Comparison of ENCODE assay signal across 1 cellular context in genomic region chr5:115169392-115170127, GRCh38.
TF ChIP-seq lines count a peak whose summit lies in the region.

Gene TRIM36, minus strand, starts transcription at chr5:115169908. Its CDS starts 274 bp downstream, at chr5:115169634.

TF ChIP-seq in K562, 482 proteins besides CTCF, POLR2A, EP300 and RAD21 (continued from another document and continues in another):
- TF ChIP-seq, protein P1, sequence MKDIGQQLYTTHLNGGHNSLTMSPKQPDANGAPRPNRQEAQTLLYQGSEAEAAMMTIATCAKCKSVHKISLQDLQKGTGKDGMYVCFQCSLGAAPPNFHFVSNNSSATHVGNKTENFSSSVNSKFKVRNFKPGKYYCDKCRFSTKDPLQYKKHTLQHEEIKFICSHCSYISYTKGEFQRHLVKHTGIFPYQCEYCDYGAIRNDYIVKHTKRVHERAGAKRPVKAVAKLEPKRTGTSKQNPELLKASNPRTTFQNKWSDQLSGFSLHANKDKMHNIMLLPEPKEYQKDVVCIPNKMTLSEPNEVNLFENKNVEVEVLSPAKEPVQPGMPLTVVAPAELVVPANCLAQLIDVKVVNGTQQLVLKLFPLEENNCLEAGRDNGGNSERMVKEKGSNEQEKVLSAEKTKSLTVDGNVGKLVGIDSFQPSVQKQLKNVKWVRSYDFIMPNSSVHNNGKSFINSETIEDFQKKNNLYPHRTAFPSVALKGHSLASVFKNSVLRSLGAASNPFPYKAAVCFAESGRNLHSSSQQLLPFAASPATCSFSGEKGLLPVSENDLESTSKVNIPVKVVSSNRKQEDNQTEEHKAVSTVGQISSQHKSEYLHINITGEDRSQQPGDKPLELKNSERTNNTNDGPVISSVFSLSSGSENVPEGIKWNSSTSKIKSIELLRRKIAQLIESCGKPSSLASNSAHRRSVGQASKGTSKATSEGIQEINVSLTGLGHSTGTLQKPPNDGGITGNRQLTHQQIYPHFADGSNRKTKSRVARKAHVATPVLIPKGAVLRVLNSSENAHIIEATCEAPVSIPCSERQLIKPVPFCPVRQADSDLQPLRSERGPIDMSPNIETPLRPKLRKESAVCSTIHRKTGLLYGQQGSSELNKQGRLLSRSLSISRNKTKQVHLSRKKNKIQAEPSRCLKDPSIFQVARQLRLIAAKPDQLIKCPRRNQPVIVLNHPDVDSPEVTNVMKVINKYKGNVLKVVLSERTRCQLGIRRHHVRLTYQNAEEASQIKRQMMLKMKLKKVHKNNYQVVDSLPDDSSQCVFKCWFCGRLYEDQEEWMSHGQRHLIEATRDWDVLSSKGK (CRISPR knock-in tag; IDR thresholded peaks at IDR 0.05): no peak
- TF ChIP-seq, protein P2, sequence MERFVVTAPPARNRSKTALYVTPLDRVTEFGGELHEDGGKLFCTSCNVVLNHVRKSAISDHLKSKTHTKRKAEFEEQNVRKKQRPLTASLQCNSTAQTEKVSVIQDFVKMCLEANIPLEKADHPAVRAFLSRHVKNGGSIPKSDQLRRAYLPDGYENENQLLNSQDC (CRISPR knock-in tag; IDR thresholded peaks at IDR 0.05): no peak
- TF ChIP-seq ZNF12 (CRISPR knock-in tag; IDR thresholded peaks at IDR 0.05) (no peak), ETV1 (tag; conservative IDR thresholded peaks at IDR 0.05; ENCODE audit: low read depth) (no peak), ETS1 (conservative IDR thresholded peaks at IDR 0.05; ENCODE audit: control insufficient read depth, low read depth, low read length) (no peak), HMG20A (CRISPR knock-in tag; conservative IDR thresholded peaks at IDR 0.05) (no peak), MCM5 (IDR thresholded peaks at IDR 0.05; ENCODE audit: low read depth) (no peak), HDAC2 (IDR thresholded peaks at IDR 0.05) (no peak), ETV5 (CRISPR knock-in tag; IDR thresholded peaks at IDR 0.05; ENCODE audit: low read depth) (no peak), SRSF9 (IDR thresholded peaks at IDR 0.05; ENCODE audit: borderline replicate concordance, low read depth, low read length) (no peak), HNRNPUL1 (IDR thresholded peaks at IDR 0.05; ENCODE audit: low read length) (no peak), STAT5B (CRISPR knock-in tag; IDR thresholded peaks at IDR 0.05) (no peak), ATF7 (IDR thresholded peaks at IDR 0.05) (peak; percentile 28; the same call in 1 of the 2 replicates), GTF2B (IDR thresholded peaks at IDR 0.05; ENCODE audit: extremely low read depth, insufficient read length) (no peak), ZNF764 (CRISPR knock-in tag; IDR thresholded peaks at IDR 0.05; ENCODE audit: low read depth) (0 out of 2 replicates have a peak, but pooled peaks have one; percentile 26), ARID2 (IDR thresholded peaks at IDR 0.05) (no peak), CBFB (CRISPR knock-in tag; IDR thresholded peaks at IDR 0.05) (no peak), PATZ1 (CRISPR knock-in tag; IDR thresholded peaks at IDR 0.05; ENCODE audit: borderline replicate concordance) (no peak), MXI1 (IDR thresholded peaks at IDR 0.05; ENCODE audit: low read depth, low read length) (peak; percentile 79), CHCHD3 (CRISPR knock-in tag; IDR thresholded peaks at IDR 0.05) (no peak), HLTF (IDR thresholded peaks at IDR 0.05) (no peak), MAX (CRISPR knock-in tag; IDR thresholded peaks at IDR 0.05) (peak; percentile 69), GTF2A2 (tag; IDR thresholded peaks at IDR 0.05) (no peak), ZNF561 (CRISPR knock-in tag; conservative IDR thresholded peaks at IDR 0.05) (no peak), RFX5 (IDR thresholded peaks at IDR 0.05; ENCODE audit: low read depth, low read length) (no peak), RBM22 (IDR thresholded peaks at IDR 0.05; ENCODE audit: low read depth, low read length, poor library complexity, severe bottlenecking) (peak; percentile 91), ZNF143 (CRISPR knock-in tag; IDR thresholded peaks at IDR 0.05) (no peak), LARP7 (IDR thresholded peaks at IDR 0.05) (no peak), ZHX1 (conservative IDR thresholded peaks at IDR 0.05; ENCODE audit: low read length) (no peak), HDGF (IDR thresholded peaks at IDR 0.05) (no peak)
- TF ChIP-seq, protein P3, sequence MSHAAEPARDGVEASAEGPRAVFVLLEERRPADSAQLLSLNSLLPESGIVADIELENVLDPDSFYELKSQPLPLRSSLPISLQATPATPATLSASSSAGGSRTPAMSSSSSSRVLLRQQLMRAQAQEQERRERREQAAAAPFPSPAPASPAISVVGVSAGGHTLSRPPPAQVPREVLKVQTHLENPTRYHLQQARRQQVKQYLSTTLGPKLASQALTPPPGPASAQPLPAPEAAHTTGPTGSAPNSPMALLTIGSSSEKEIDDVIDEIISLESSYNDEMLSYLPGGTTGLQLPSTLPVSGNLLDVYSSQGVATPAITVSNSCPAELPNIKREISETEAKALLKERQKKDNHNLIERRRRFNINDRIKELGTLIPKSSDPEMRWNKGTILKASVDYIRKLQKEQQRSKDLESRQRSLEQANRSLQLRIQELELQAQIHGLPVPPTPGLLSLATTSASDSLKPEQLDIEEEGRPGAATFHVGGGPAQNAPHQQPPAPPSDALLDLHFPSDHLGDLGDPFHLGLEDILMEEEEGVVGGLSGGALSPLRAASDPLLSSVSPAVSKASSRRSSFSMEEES (CRISPR knock-in tag; IDR thresholded peaks at IDR 0.05): no peak
- TF ChIP-seq, protein P4, sequence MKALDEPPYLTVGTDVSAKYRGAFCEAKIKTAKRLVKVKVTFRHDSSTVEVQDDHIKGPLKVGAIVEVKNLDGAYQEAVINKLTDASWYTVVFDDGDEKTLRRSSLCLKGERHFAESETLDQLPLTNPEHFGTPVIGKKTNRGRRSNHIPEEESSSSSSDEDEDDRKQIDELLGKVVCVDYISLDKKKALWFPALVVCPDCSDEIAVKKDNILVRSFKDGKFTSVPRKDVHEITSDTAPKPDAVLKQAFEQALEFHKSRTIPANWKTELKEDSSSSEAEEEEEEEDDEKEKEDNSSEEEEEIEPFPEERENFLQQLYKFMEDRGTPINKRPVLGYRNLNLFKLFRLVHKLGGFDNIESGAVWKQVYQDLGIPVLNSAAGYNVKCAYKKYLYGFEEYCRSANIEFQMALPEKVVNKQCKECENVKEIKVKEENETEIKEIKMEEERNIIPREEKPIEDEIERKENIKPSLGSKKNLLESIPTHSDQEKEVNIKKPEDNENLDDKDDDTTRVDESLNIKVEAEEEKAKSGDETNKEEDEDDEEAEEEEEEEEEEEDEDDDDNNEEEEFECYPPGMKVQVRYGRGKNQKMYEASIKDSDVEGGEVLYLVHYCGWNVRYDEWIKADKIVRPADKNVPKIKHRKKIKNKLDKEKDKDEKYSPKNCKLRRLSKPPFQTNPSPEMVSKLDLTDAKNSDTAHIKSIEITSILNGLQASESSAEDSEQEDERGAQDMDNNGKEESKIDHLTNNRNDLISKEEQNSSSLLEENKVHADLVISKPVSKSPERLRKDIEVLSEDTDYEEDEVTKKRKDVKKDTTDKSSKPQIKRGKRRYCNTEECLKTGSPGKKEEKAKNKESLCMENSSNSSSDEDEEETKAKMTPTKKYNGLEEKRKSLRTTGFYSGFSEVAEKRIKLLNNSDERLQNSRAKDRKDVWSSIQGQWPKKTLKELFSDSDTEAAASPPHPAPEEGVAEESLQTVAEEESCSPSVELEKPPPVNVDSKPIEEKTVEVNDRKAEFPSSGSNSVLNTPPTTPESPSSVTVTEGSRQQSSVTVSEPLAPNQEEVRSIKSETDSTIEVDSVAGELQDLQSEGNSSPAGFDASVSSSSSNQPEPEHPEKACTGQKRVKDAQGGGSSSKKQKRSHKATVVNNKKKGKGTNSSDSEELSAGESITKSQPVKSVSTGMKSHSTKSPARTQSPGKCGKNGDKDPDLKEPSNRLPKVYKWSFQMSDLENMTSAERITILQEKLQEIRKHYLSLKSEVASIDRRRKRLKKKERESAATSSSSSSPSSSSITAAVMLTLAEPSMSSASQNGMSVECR (CRISPR knock-in tag; IDR thresholded peaks at IDR 0.05): 0 out of 2 replicates have a peak, but pooled peaks have one; percentile 10
- TF ChIP-seq, protein P5, sequence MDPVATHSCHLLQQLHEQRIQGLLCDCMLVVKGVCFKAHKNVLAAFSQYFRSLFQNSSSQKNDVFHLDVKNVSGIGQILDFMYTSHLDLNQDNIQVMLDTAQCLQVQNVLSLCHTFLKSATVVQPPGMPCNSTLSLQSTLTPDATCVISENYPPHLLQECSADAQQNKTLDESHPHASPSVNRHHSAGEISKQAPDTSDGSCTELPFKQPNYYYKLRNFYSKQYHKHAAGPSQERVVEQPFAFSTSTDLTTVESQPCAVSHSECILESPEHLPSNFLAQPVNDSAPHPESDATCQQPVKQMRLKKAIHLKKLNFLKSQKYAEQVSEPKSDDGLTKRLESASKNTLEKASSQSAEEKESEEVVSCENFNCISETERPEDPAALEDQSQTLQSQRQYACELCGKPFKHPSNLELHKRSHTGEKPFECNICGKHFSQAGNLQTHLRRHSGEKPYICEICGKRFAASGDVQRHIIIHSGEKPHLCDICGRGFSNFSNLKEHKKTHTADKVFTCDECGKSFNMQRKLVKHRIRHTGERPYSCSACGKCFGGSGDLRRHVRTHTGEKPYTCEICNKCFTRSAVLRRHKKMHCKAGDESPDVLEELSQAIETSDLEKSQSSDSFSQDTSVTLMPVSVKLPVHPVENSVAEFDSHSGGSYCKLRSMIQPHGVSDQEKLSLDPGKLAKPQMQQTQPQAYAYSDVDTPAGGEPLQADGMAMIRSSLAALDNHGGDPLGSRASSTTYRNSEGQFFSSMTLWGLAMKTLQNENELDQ (CRISPR knock-in tag; IDR thresholded peaks at IDR 0.05; ENCODE audit: borderline replicate concordance): no peak
- TF ChIP-seq, protein P6, sequence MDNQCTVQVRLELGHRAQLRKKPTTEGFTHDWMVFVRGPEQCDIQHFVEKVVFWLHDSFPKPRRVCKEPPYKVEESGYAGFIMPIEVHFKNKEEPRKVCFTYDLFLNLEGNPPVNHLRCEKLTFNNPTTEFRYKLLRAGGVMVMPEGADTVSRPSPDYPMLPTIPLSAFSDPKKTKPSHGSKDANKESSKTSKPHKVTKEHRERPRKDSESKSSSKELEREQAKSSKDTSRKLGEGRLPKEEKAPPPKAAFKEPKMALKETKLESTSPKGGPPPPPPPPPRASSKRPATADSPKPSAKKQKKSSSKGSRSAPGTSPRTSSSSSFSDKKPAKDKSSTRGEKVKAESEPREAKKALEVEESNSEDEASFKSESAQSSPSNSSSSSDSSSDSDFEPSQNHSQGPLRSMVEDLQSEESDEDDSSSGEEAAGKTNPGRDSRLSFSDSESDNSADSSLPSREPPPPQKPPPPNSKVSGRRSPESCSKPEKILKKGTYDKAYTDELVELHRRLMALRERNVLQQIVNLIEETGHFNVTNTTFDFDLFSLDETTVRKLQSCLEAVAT (IDR thresholded peaks at IDR 0.05): no peak
- TF ChIP-seq, protein P7, sequence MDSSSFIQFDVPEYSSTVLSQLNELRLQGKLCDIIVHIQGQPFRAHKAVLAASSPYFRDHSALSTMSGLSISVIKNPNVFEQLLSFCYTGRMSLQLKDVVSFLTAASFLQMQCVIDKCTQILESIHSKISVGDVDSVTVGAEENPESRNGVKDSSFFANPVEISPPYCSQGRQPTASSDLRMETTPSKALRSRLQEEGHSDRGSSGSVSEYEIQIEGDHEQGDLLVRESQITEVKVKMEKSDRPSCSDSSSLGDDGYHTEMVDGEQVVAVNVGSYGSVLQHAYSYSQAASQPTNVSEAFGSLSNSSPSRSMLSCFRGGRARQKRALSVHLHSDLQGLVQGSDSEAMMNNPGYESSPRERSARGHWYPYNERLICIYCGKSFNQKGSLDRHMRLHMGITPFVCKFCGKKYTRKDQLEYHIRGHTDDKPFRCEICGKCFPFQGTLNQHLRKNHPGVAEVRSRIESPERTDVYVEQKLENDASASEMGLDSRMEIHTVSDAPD (CRISPR knock-in tag; IDR thresholded peaks at IDR 0.05): no peak
